ENCODE assay signal across 31 cellular contexts in the genomic region with DNA sequence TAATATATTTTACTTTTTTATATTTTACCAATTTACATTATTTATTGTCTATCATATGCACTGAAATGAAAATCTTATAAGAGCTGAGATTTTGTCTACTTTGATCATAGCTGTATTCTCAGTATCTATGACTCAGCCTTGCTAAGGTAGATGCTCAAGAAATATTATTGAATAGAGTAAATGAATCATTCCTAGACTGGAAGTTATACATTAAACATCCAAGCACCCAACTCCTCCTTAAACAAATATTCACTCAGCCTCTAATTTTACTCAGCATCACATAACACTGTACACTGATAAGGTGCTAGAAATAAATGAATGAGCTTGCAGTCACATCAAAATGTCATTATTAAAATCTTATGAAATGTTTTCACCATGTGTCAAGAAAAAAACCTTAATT.
"Had no signal": no experiment of that assay in that cellular context is flagged by ENCODE, and none has a peak within 500 bp of the region (broad histone marks: within the 10 kb centered on the region; RNA-seq: fewer than 3 reads in every experiment).

No MANE protein-coding gene starts in this region.

- H3K27me3 ChIP-seq: adrenal gland, body of pancreas, cardiac muscle cell, colonic mucosa, esophagus squamous epithelium, neutrophil, sigmoid colon, stomach, suprapubic skin, tibial artery, upper lobe of right lung had no signal

- ATAC-seq: body of pancreas; left cardiac atrium; stimulated activated naive B cell treated with anti-CD40 and anti-IgM and Interleukin-4, amounts not matched to agents 10 μg/mL and 1 μg/mL and 100 μg/mL, for 72 hours; upper lobe of right lung had no signal

- H3K4me1 ChIP-seq: adrenal gland, body of pancreas, colonic mucosa, esophagus squamous epithelium, sigmoid colon, stomach, suprapubic skin, tibial artery, upper lobe of right lung had no signal

- H3K27me3 Mint-ChIP-seq: activated naive CD8-positive, alpha-beta T cell; naive B cell; progenitor cell of endocrine pancreas; stimulated activated naive B cell treated with anti-CD40 and anti-IgM and Interleukin-4, amounts not matched to agents 10 μg/mL and 1 μg/mL and 100 μg/mL, for 72 hours had no signal

- H3K4me3 ChIP-seq: adrenal gland, body of pancreas, cardiac muscle cell, colonic mucosa, esophagus squamous epithelium, sigmoid colon, stomach, suprapubic skin, tibial artery, upper lobe of right lung had no signal

- H3K27ac Mint-ChIP-seq: activated naive CD8-positive, alpha-beta T cell; naive B cell; nephron progenitor cell; progenitor cell of endocrine pancreas; stimulated activated naive B cell treated with anti-CD40 and anti-IgM and Interleukin-4, amounts not matched to agents 10 μg/mL and 1 μg/mL and 100 μg/mL, for 72 hours; T-helper 2 cell treated with Interferon-gamma antibody and Interleukin-4, amounts not matched to agents 5 μg/mL and 100 μg/mL, for 36 hours had no signal

- DNase-seq: activated CD4-positive, alpha-beta T cell treated with anti-CD3 and anti-CD28 coated beads for 4 hours; activated CD4-positive, alpha-beta T cell treated with anti-CD3 and anti-CD28 coated beads, Interleukin-2, amount 50 U/mL, for 4 hours; activated CD4-positive, CD25-positive, alpha-beta regulatory T cell; activated effector memory CD4-positive, alpha-beta T cell treated with Interleukin-2 at 50 U/mL for 16 hours; activated naive CD4-positive, alpha-beta T cell treated with Interleukin-2 at 50 U/mL for 16 hours; activated T-cell treated with anti-CD3 and anti-CD28 coated beads for 4 hours; adrenal gland; aorta; body of pancreas; cerebellar nuclear complex; colonic mucosa; effector CD8-positive, alpha-beta T cell; esophagus squamous epithelium; foreskin melanocyte; left cardiac atrium; mammary epithelial cell; naive B cell; nephron progenitor cell; retina; sigmoid colon; small intestine; stimulated activated naive B cell treated with anti-CD40 and anti-IgM and Interleukin-4, amounts not matched to agents 10 μg/mL and 1 μg/mL and 100 μg/mL, for 72 hours; stomach; tibial artery; upper lobe of right lung had no signal

- H3K9me3 Mint-ChIP-seq: naive B cell; nephron progenitor cell; stimulated activated naive B cell treated with anti-CD40 and anti-IgM and Interleukin-4, amounts not matched to agents 10 μg/mL and 1 μg/mL and 100 μg/mL, for 72 hours had no signal

- H3K4me1 Mint-ChIP-seq: nephron progenitor cell had no signal

- H3K9me3 ChIP-seq: adrenal gland, body of pancreas, colonic mucosa, esophagus squamous epithelium, neutrophil, sigmoid colon, stomach, suprapubic skin, tibial artery, upper lobe of right lung had no signal

- H3K4me3 Mint-ChIP-seq: activated naive CD8-positive, alpha-beta T cell; naive B cell; nephron progenitor cell; stimulated activated naive B cell treated with anti-CD40 and anti-IgM and Interleukin-4, amounts not matched to agents 10 μg/mL and 1 μg/mL and 100 μg/mL, for 72 hours; T-helper 2 cell treated with Interferon-gamma antibody and Interleukin-4, amounts not matched to agents 5 μg/mL and 100 μg/mL, for 36 hours had no signal

- H3K36me3 Mint-ChIP-seq: activated naive CD8-positive, alpha-beta T cell; naive B cell; stimulated activated naive B cell treated with anti-CD40 and anti-IgM and Interleukin-4, amounts not matched to agents 10 μg/mL and 1 μg/mL and 100 μg/mL, for 72 hours had no signal

- H3K36me3 ChIP-seq: adrenal gland, cardiac muscle cell, colonic mucosa, esophagus squamous epithelium, neutrophil, sigmoid colon, stomach, suprapubic skin, tibial artery, upper lobe of right lung had no signal
